32 cellular contexts compared by ENCODE assay signal in the genomic region with DNA sequence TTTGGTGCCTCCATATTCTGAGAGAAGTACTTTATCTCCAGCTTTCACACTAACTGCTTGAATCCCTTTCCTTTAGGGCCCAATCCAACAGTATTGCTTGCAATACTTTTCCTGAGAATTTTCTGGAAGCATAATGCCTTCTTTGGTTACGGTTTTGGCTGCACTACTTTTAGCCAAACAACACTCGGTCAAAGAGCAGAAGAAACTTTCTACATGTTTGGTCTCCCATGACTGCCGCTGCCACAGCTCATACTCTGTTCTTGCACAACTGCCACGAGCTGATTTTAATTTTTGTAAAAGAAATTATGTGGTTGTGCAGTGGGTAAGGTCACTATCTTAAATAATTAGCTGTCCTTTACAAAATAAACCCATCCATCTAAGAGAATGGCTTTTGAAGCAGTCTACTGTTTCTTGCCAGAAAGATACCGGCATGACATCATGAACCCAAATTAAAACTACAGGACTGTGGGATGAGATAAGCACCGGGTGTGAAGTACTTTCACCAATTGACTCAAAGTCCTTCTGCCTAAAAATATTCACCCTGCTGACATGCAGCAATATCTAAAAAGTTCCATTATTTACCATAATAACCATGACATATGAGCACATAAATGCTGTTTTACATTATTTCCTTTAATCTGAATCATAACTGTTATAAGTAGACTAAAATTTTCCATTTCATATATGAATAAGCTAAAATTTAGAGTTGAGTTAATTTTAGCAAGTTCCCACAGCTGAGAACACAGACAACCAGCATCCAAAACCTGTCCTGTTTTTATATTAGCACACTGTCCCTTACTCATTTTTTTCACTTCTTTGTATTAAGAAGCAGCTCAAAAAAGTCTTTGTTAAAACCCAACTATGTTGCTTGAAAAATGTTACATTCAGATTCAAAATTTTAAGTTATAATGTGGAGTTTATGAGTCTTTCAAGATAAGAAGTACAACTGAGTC.
"Had no signal": no experiment of that assay in that cellular context is flagged by ENCODE, and none has a peak within 500 bp of the region (broad histone marks: within the 10 kb centered on the region; RNA-seq: fewer than 3 reads in every experiment).

No MANE protein-coding gene starts in this region.

- H3K27ac ChIP-seq: brain microvascular endothelial cell, KMS-11, PC-9, RWPE1, SJCRH30, SK-N-MC had no signal

- H3K4me2 ChIP-seq: KMS-11, PC-9 had no signal

- DNase-seq: activated CD4-positive, alpha-beta T cell treated with anti-CD3 and anti-CD28 coated beads, Interleukin-2, amount 10 ng/mL, durations not matched to agents 24 days and 14 days; activated CD4-positive, alpha-beta T cell treated with anti-CD3 and anti-CD28 coated beads, Interleukin-2, amount 50 U/mL, for 4 hours; activated CD8-positive, alpha-beta T cell treated with anti-CD3 and anti-CD28 coated beads for 36 hours; activated effector memory CD4-positive, alpha-beta T cell treated with anti-CD3 and anti-CD28 coated beads, Interleukin-2, amount 50 U/mL, for 16 hours; activated naive CD4-positive, alpha-beta T cell; activated naive CD4-positive, alpha-beta T cell treated with anti-CD3 and anti-CD28 coated beads, Interleukin-2, amount 50 U/mL, for 16 hours; activated naive CD8-positive, alpha-beta T cell treated with anti-CD3 and anti-CD28 coated beads for 36 hours; activated T-cell treated with anti-CD3 and anti-CD28 coated beads, Interleukin-2, amount 50 U/mL, for 1 hour; activated T-cell treated with anti-CD3 and anti-CD28 coated beads, Interleukin-2, amount 50 U/mL, for 72 hours; amniotic stem cell; aorta; brain microvascular endothelial cell; MM.1S; MV-4-11; NCI-H1092; NCI-H1436 treated with DMSO at 0.1 percent for 48 hours; NCI-H1694 treated with DMSO at 0.1 percent for 48 hours; NCI-H2029; NCI-H510A; NCI-H526; NCI-H748 treated with DMSO at 0.1 percent for 48 hours; NK-92 treated with Interleukin-12 subunit alpha and Interleukin-12 subunit beta, amount 100 ng/mL, for 24 hours; PC-9; SHP77; SJCRH30; T1000 had no signal

- H3K9me3 ChIP-seq: SJCRH30 had no signal

- ATAC-seq: activated CD8-positive, alpha-beta T cell treated with anti-CD3 and anti-CD28 coated beads for 36 hours; activated T-cell treated with anti-CD3 and anti-CD28 coated beads, Interleukin-2, amount 50 U/mL, for 72 hours; activated T-helper 17 cell treated with anti-CD3 and anti-CD28 coated beads, Interleukin-2, amount 50 U/mL, for 72 hours had no signal

- FAIRE-seq: RCC 7860, TTC549 had no signal

- H3K4me3 ChIP-seq: PC-9, SJCRH30, SK-N-MC had no signal

- H3K9ac ChIP-seq: KMS-11 had no signal

- H3K36me3 ChIP-seq: brain microvascular endothelial cell, SJCRH30 had no signal

- H3K27me3 ChIP-seq: brain microvascular endothelial cell, SJCRH30 had no signal

- H3K4me1 ChIP-seq: SJCRH30 had no signal
